1 cellular context compared by ENCODE assay signal in the genomic region with DNA sequence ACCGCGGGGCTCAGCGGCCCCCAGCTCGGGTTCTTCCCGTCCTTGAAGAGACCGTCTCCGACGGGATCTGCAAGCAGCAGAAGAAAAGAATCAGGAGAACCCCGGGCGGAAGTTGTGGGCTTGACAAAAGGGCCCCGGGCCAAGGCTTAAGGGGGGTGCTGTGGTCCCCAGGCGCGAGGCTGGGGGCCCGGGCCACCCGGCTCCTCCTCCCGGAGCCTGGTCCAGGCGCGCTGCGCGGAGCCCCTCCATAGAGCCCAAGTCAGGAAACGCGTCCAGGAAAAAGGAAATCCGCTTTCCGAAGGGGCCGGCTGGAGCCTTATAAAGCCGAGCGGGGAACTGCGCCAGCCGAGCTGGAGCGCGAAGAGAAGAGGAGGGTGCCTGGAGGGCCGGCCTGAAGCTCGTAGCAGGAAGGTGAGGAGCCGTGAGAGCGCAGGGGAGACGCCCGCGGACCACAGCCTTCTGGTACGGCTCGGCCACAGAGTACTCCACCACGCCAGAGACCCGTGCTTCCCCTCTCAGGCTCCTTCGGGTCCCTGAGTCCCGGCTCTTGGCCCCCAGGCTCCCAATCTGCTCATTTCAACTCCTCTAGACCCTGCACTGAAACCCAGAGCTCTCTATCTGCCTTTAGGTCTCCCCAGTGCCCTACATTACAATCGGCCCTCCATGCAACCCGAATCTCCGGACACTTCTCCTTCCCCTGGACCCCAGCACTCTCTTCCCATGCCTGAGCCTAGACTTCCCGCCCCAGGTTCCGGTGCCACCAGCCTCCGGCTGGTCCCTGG.
TF ChIP-seq lines count a peak whose summit lies in the region.

No MANE protein-coding gene starts in this region.

TF ChIP-seq in GM23338, 12 proteins besides CTCF, POLR2A, EP300 and RAD21:
- TF ChIP-seq EZH2 (IDR thresholded peaks at IDR 0.05; ENCODE audit: low read depth, unreplicated experiment): peak; percentile 100
- no peak for TF ChIP-seq POLR2AphosphoS5 (IDR thresholded peaks at IDR 0.05; ENCODE audit: low read depth)
- TF ChIP-seq EZH2phosphoT487 (IDR thresholded peaks at IDR 0.05; ENCODE audit: unreplicated experiment): peak; percentile 84
- TF ChIP-seq NANOG (IDR thresholded peaks at IDR 0.05; ENCODE audit: borderline replicate concordance): no peak
- no peak for TF ChIP-seq ZNF462 (CRISPR knock-in tag; IDR thresholded peaks at IDR 0.05)
- TF ChIP-seq JUNB (IDR thresholded peaks at IDR 0.05; ENCODE audit: unreplicated experiment): no peak
